In genomic region chr2:216057688-216058193, GRCh38 we compare ENCODE assay signal across 8 cellular contexts. TPM values are rescaled to one million over a fixed set of nuclear protein-coding genes. Genes with fewer than 3 reads are reported as not detected.
DNase-seq lines count a peak whose midpoint lies in the region; ATAC-seq, FAIRE-seq and TF ChIP-seq lines count a peak whose summit lies in the region.

No MANE protein-coding gene starts in this region.

- H3K27me3 Mint-ChIP-seq in activated CD4-positive, alpha-beta T cell treated with anti-CD3 and anti-CD28 coated beads, Interleukin-2, amount 10 ng/mL, durations not matched to agents 7 days and 5 days = no peaks in the 10 kb centered on the region
- peaks cover 2% of the 10 kb centered on the region for H3K27me3 Mint-ChIP-seq in glutamatergic neuron (ENCODE audit: unreplicated experiment)

- peaks cover 7% of the 10 kb centered on the region for H3K4me1 ChIP-seq in endothelial cell of umbilical vein (ENCODE audit: control insufficient read depth, extremely low read depth, insufficient read depth, low read length)

- BruUV-seq in endothelial cell of umbilical vein (replicated peaks; lab: Mats Ljungman, UMichigan) = no TSS peak

- H3K79me2 ChIP-seq in endothelial cell of umbilical vein (ENCODE audit: control insufficient read depth, insufficient read depth, low read length) = no peaks in the 10 kb centered on the region

- peaks cover 38% of the 10 kb centered on the region for H3K36me3 Mint-ChIP-seq in activated CD4-positive, alpha-beta T cell treated with anti-CD3 and anti-CD28 coated beads, Interleukin-2, amount 10 ng/mL, durations not matched to agents 7 days and 5 days (ENCODE audit: low read depth)
- no peaks in the 10 kb centered on the region for H3K36me3 Mint-ChIP-seq in glutamatergic neuron (ENCODE audit: unreplicated experiment)

- CTCF ChIA-PET in activated CD4-positive, alpha-beta T cell treated with anti-CD3 and anti-CD28 coated beads, Interleukin-2, amount 10 ng/mL, durations not matched to agents 7 days and 5 days (lab: Charles Lee) = interaction anchor here (0.6 to 3.2 kb wide), 7 partner anchors 8 to 1419 kb away, joined by 3 to 15 read pairs (median 5); no protein-coding TSS in a partner anchor
- CTCF ChIA-PET in endothelial cell of umbilical vein (lab: Charles Lee) = interaction anchor here (0.8 to 1.9 kb wide), 4 partner anchors 8 to 24 kb away, joined by 3 to 7 read pairs (median 3); no protein-coding TSS in a partner anchor

- peak overlapping the region; percentile 94 for H3K27ac Mint-ChIP-seq in activated CD4-positive, alpha-beta T cell treated with anti-CD3 and anti-CD28 coated beads, Interleukin-2, amount 10 ng/mL, durations not matched to agents 7 days and 5 days
- no peak overlapping the region for H3K27ac Mint-ChIP-seq in glutamatergic neuron (ENCODE audit: unreplicated experiment)

- no peaks in the 10 kb centered on the region for H3K9me3 ChIP-seq in endothelial cell of umbilical vein (replicated peaks; ENCODE audit: control insufficient read depth, insufficient read depth, low read length)

- no peak for FAIRE-seq in endothelial cell of umbilical vein (lab: Jason Lieb, UNC)

- TF ChIP-seq POLR2A in endothelial cell of umbilical vein (IDR thresholded peaks at IDR 0.05; ENCODE audit: low read depth, low read length) = no peak

- no peaks in the 10 kb centered on the region for H3K9me1 ChIP-seq in endothelial cell of umbilical vein (replicated peaks; ENCODE audit: control insufficient read depth, extremely low read depth, insufficient read depth, low read length)

- no peaks in the 10 kb centered on the region for H3K9me3 Mint-ChIP-seq in activated CD4-positive, alpha-beta T cell treated with anti-CD3 and anti-CD28 coated beads, Interleukin-2, amount 10 ng/mL, durations not matched to agents 7 days and 5 days
- no peaks in the 10 kb centered on the region for H3K9me3 Mint-ChIP-seq in glutamatergic neuron (ENCODE audit: unreplicated experiment)

- intact Hi-C loops in endothelial cell of umbilical vein (cut with micrococcal nuclease) = no loop called here

- no peaks in the 10 kb centered on the region for H3K36me3 ChIP-seq in endothelial cell of umbilical vein (ENCODE audit: control insufficient read depth in 2 of 2, extremely low read depth in 1 of 2, insufficient read depth in 2 of 2, low read length in 2 of 2)

- POLR2A ChIA-PET in activated CD4-positive, alpha-beta T cell treated with anti-CD3 and anti-CD28 coated beads, Interleukin-2, amount 10 ng/mL, durations not matched to agents 7 days and 5 days (lab: Charles Lee) = no interaction called here
- POLR2A ChIA-PET in endothelial cell of umbilical vein (lab: Charles Lee) = no interaction called here

- ATAC-seq in GM19395 (IDR thresholded peaks at IDR 0.05; ENCODE audit: unreplicated experiment) (peak; percentile 87), HG03460 (IDR thresholded peaks at IDR 0.05; ENCODE audit: unreplicated experiment) (peak; percentile 85)

- no peak overlapping the region for H3K9ac ChIP-seq in endothelial cell of umbilical vein (replicated peaks; ENCODE audit: extremely low read depth, insufficient read depth, low read length)

- H3K4me2 ChIP-seq in endothelial cell of umbilical vein (ENCODE audit: insufficient read depth, low read length) = no peak overlapping the region

- no peak overlapping the region for H3K4me3 ChIP-seq in endothelial cell of umbilical vein (replicated peaks in 1 of 3; ENCODE audit: insufficient read depth in 1 of 3, low read depth in 1 of 3, low read length in 3 of 3)

- peak; percentile 86 for DNase-seq in AG20443 (ENCODE audit: low spot score)
- peak; percentile 79 for DNase-seq in activated CD4-positive, alpha-beta T cell treated with anti-CD3 and anti-CD28 coated beads, Interleukin-2, amount 10 ng/mL, durations not matched to agents 7 days and 5 days
- no peak for DNase-seq in endothelial cell of umbilical vein (ENCODE audit: low read depth, low spot score)
- peak; percentile 22 for DNase-seq in stimulated activated CD4-positive, alpha-beta T cell treated with anti-CD3 and anti-CD28 coated beads, Interleukin-12 subunit alpha, Interleukin-12 subunit beta, amount 100 ng/mL, for 24 hours (ENCODE audit: low read depth in 2 of 2)
- DNase-seq in glutamatergic neuron = no peak
- DNase-seq in COLO668 (lab: John Stamatoyannopoulos, UW; ENCODE audit: unreplicated experiment) = no peak

- H3K27ac ChIP-seq in endothelial cell of umbilical vein (ENCODE audit: insufficient read depth, low read depth, low read length) = no peak overlapping the region

- H3K27me3 ChIP-seq in endothelial cell of umbilical vein (ENCODE audit: control insufficient read depth in 2 of 2, insufficient read depth in 2 of 2, low read length in 2 of 2) = no peaks in the 10 kb centered on the region

- peak overlapping the region; percentile 67 for H3K4me3 Mint-ChIP-seq in activated CD4-positive, alpha-beta T cell treated with anti-CD3 and anti-CD28 coated beads, Interleukin-2, amount 10 ng/mL, durations not matched to agents 7 days and 5 days
- no peak overlapping the region for H3K4me3 Mint-ChIP-seq in glutamatergic neuron (ENCODE audit: unreplicated experiment)

- dilution Hi-C loops in endothelial cell of umbilical vein (cut with MboI; ENCODE audit: extremely low pct_ligation_motif_present, low sequenced_read_pairs) = no loop called here

- H4K20me1 ChIP-seq in endothelial cell of umbilical vein (replicated peaks; ENCODE audit: control insufficient read depth, extremely low read depth, insufficient read depth, low read length) = no peaks in the 10 kb centered on the region

- no peak for TF ChIP-seq CTCF in endothelial cell of umbilical vein (IDR thresholded peaks at IDR 0.05; ENCODE audit: extremely low read depth in 1 of 2, insufficient read depth in 1 of 2, low read depth in 1 of 2, low read length in 2 of 2)
- TF ChIP-seq CTCF in glutamatergic neuron (IDR thresholded peaks at IDR 0.05; ENCODE audit: partially characterized antibody, unreplicated experiment) = no peak

- peaks cover 35% of the 10 kb centered on the region for H3K4me1 Mint-ChIP-seq in activated CD4-positive, alpha-beta T cell treated with anti-CD3 and anti-CD28 coated beads, Interleukin-2, amount 10 ng/mL, durations not matched to agents 7 days and 5 days
- H3K4me1 Mint-ChIP-seq in glutamatergic neuron (ENCODE audit: low read depth, unreplicated experiment) = no peaks in the 10 kb centered on the region

- H2AFZ ChIP-seq in endothelial cell of umbilical vein (ENCODE audit: low read depth, low read length) = peak overlapping the region; percentile 23

TF ChIP-seq in endothelial cell of umbilical vein, 7 proteins besides CTCF, POLR2A, EP300 and RAD21 (continues in another document):
- no peak for TF ChIP-seq FOS (IDR thresholded peaks at IDR 0.05; ENCODE audit: borderline replicate concordance, insufficient read depth, low read length)

RNA-seq across cellular contexts. Expression of gene PECR, which starts 23.9 kb away (rescaled TPM):
- total RNA-seq in activated CD4-positive, alpha-beta T cell treated with anti-CD3 and anti-CD28 coated beads, Interleukin-2, amount 10 ng/mL, durations not matched to agents 7 days and 5 days = 10 to 100 TPM; 29.6 to 31.5 TPM
- total RNA-seq in endothelial cell of umbilical vein (5.4 and 6.2 TPM in 2 replicates), glutamatergic neuron (ENCODE audit: unreplicated experiment) (33.0 TPM)
- polyA plus RNA-seq in endothelial cell of umbilical vein = 4.1 and 4.7 TPM in 2 replicates
- 4.4 and 5.3 TPM in 2 replicates for polyA plus RNA-seq in endothelial cell of umbilical vein (2011; cell fraction: cytosol; rRNA removed)
- 3.4 and 4.4 TPM in 2 replicates for polyA plus RNA-seq in endothelial cell of umbilical vein (2011; cell fraction: nucleus; rRNA removed)
- polyA plus RNA-seq in endothelial cell of umbilical vein (2012) = 6.1 and 7.7 TPM in 2 replicates
- 1.9 and 6.0 TPM in 2 replicates for polyA minus RNA-seq in endothelial cell of umbilical vein
- 3.5 TPM for polyA minus RNA-seq in endothelial cell of umbilical vein (2011; cell fraction: cytosol; rRNA and poly(A)+ RNA removed)
- polyA minus RNA-seq in endothelial cell of umbilical vein (2011; cell fraction: nucleus; rRNA and poly(A)+ RNA removed) = 2.7 and 4.8 TPM in 2 replicates

RNA-seq across cellular contexts. Expression of gene TMEM169, which starts 24.0 kb away (rescaled TPM):
- total RNA-seq in activated CD4-positive, alpha-beta T cell treated with anti-CD3 and anti-CD28 coated beads, Interleukin-2, amount 10 ng/mL, durations not matched to agents 7 days and 5 days = 1 to 10 TPM; 2.6 to 3.0 TPM
- total RNA-seq in endothelial cell of umbilical vein = 0.20 TPM in 1 of 2 replicates, not detected in the other
- not detected in 2 replicates for polyA plus RNA-seq in endothelial cell of umbilical vein
- not detected in 2 replicates for polyA plus RNA-seq in endothelial cell of umbilical vein (2011; cell fraction: cytosol; rRNA removed)
- not detected in 2 replicates for polyA plus RNA-seq in endothelial cell of umbilical vein (2011; cell fraction: nucleus; rRNA removed)
- 0.07 and 0.18 TPM in 2 replicates for polyA plus RNA-seq in endothelial cell of umbilical vein (2012)
- polyA minus RNA-seq in endothelial cell of umbilical vein = not detected in 2 replicates
- not detected for polyA minus RNA-seq in endothelial cell of umbilical vein (2011; cell fraction: cytosol; rRNA and poly(A)+ RNA removed)
- not detected in 2 replicates for polyA minus RNA-seq in endothelial cell of umbilical vein (2011; cell fraction: nucleus; rRNA and poly(A)+ RNA removed)
- 166 TPM for total RNA-seq in glutamatergic neuron (ENCODE audit: unreplicated experiment)

RNA-seq across cellular contexts. Expression of gene MREG, which starts 44.4 kb away (rescaled TPM):
- total RNA-seq in activated CD4-positive, alpha-beta T cell treated with anti-CD3 and anti-CD28 coated beads, Interleukin-2, amount 10 ng/mL, durations not matched to agents 7 days and 5 days = 1 to 10 TPM; 9.0 to 9.6 TPM
- total RNA-seq in endothelial cell of umbilical vein (3.1 and 3.9 TPM in 2 replicates), glutamatergic neuron (ENCODE audit: unreplicated experiment) (48.4 TPM)
- 0.37 and 0.41 TPM in 2 replicates for polyA plus RNA-seq in endothelial cell of umbilical vein
- polyA plus RNA-seq in endothelial cell of umbilical vein (2011; cell fraction: cytosol; rRNA removed) = 0.53 and 0.72 TPM in 2 replicates
- polyA plus RNA-seq in endothelial cell of umbilical vein (2011; cell fraction: nucleus; rRNA removed) = 1.0 and 1.1 TPM in 2 replicates
- 2.5 and 4.1 TPM in 2 replicates for polyA plus RNA-seq in endothelial cell of umbilical vein (2012)
- 0.58 and 1.6 TPM in 2 replicates for polyA minus RNA-seq in endothelial cell of umbilical vein
- 3.2 TPM for polyA minus RNA-seq in endothelial cell of umbilical vein (2011; cell fraction: cytosol; rRNA and poly(A)+ RNA removed)
- polyA minus RNA-seq in endothelial cell of umbilical vein (2011; cell fraction: nucleus; rRNA and poly(A)+ RNA removed) = 0.43 and 0.53 TPM in 2 replicates

RNA-seq across cellular contexts. Expression of gene XRCC5, which starts 51.4 kb away (rescaled TPM):
- total RNA-seq in activated CD4-positive, alpha-beta T cell treated with anti-CD3 and anti-CD28 coated beads, Interleukin-2, amount 10 ng/mL, durations not matched to agents 7 days and 5 days = 100 to 1,000 TPM; 292 to 331 TPM
- 313 and 319 TPM in 2 replicates for total RNA-seq in endothelial cell of umbilical vein
- 177 and 267 TPM in 2 replicates for polyA plus RNA-seq in endothelial cell of umbilical vein
- polyA plus RNA-seq in endothelial cell of umbilical vein (2011; cell fraction: cytosol; rRNA removed) = 201 and 238 TPM in 2 replicates
- 228 and 252 TPM in 2 replicates for polyA plus RNA-seq in endothelial cell of umbilical vein (2011; cell fraction: nucleus; rRNA removed)
- 235 and 329 TPM in 2 replicates for polyA plus RNA-seq in endothelial cell of umbilical vein (2012)
- 729 and 798 TPM in 2 replicates for polyA minus RNA-seq in endothelial cell of umbilical vein
- polyA minus RNA-seq in endothelial cell of umbilical vein (2011; cell fraction: cytosol; rRNA and poly(A)+ RNA removed) = 124 TPM
- 257 and 399 TPM in 2 replicates for polyA minus RNA-seq in endothelial cell of umbilical vein (2011; cell fraction: nucleus; rRNA and poly(A)+ RNA removed)
- 254 TPM for total RNA-seq in glutamatergic neuron (ENCODE audit: unreplicated experiment)

Comparison
In these comparisons a context has a peak if more than half of its experiments do, and no peak if none do; other contexts are left out.
1. DNase-seq: peak in AG20443 (single experiment), activated CD4-positive, alpha-beta T cell treated with anti-CD3 and anti-CD28 coated beads, Interleukin-2, amount 10 ng/mL, durations not matched to agents 7 days and 5 days (single experiment) and stimulated activated CD4-positive, alpha-beta T cell treated with anti-CD3 and anti-CD28 coated beads, Interleukin-12 subunit alpha, Interleukin-12 subunit beta, amount 100 ng/mL, for 24 hours (2 of 2); none in endothelial cell of umbilical vein (single experiment), glutamatergic neuron (single experiment) and COLO668 (single experiment).
2. RNA of gene TMEM169, which starts 24.0 kb away (total RNA-seq): 166 TPM in glutamatergic neuron (single experiment); 2.6 to 3.0 TPM in activated CD4-positive, alpha-beta T cell treated with anti-CD3 and anti-CD28 coated beads, Interleukin-2, amount 10 ng/mL, durations not matched to agents 7 days and 5 days and 0.20 TPM in endothelial cell of umbilical vein; every median in the first group is over 10 times any median in the second.